10 cellular contexts compared by ENCODE assay signal in the genomic region with DNA sequence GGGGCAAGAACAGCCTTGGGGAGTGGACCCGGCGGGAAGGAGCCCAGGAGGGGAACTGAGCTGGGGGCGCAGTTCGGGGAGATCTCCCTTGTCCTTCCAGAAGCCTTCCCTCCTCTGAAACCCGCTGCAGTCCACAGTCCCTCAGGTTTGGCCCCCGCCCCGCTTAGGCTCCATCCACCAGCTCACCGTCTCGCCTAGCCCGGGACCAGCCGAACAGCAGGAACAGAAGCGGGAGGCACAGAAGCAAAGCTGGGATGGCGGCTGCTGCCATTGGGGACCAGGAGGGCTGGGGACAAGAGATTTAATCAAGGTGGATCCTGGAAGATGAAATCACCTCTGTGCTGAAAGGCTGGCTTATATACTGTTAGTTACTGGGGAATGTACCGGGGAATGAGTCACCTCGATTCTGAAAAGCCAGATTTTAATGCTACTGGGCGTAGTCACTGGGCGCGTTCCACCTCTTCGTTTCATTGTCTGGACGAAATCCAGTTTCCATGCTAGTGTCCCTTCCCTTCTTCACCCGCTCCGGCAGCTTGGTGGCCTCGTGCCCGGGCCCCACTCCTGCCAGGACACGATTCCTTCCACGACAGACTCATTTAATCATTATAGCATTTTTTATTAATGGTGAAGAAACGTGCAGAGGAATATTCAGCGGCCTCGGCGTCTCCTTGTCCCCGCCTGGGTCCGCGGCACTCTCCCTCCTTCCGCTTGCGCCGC. TPM values are rescaled to one million over a fixed set of nuclear protein-coding genes. Genes with fewer than 3 reads are reported as not detected.
DNase-seq lines count a peak whose midpoint lies in the region; ATAC-seq and TF ChIP-seq lines count a peak whose summit lies in the region.
"Had no signal": no experiment of that assay in that cellular context is flagged by ENCODE, and none has a peak within 500 bp of the region (broad histone marks: within the 10 kb centered on the region; RNA-seq: fewer than 3 reads in every experiment).

A gene with protein sequence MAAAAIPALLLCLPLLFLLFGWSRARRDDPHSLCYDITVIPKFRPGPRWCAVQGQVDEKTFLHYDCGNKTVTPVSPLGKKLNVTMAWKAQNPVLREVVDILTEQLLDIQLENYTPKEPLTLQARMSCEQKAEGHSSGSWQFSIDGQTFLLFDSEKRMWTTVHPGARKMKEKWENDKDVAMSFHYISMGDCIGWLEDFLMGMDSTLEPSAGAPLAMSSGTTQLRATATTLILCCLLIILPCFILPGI (minus strand): TSS at position 332 of the 717 bp plus-strand sequence. CDS start 61 bp downstream, at position 271.

- intact Hi-C loops in heart right ventricle (cut with DNase I): loop anchor here in 1 of 10 donors (10.0 kb wide), 1 partner anchor 201 kb away; no protein-coding TSS in a partner anchor

- H3K4me3 ChIP-seq in WI38 (ENCODE audit: low read depth, low read length): peak within 1 kb of the TSS; percentile 45
- H3K4me3 ChIP-seq in heart right ventricle: peak within 1 kb of the TSS in 9 of 10 donors; percentile 10 to 39 (median 30)
- H3K4me3 ChIP-seq: BLaER1 had no signal

- TF ChIP-seq CTCF in WI38 (IDR thresholded peaks at IDR 0.05; ENCODE audit: low read depth, low read length) (no peak), heart right ventricle (IDR thresholded peaks at IDR 0.05) (no peak)

- POLR2A ChIA-PET in HEK293T (lab: Yijun Ruan, JAX): no interaction called here

- peak in 6 of 8 donors; percentile 40 to 77 (median 54) for ATAC-seq in heart right ventricle
- ATAC-seq in stimulated activated memory B cell treated with anti-CD40 and anti-IgM and Interleukin-4, amounts not matched to agents 10 μg/mL and 1 μg/mL and 100 μg/mL, for 72 hours: peak; percentile 56
- ATAC-seq in HG03108 (IDR thresholded peaks at IDR 0.05; ENCODE audit: unreplicated experiment): no peak
- no peak for ATAC-seq in GM18861 (IDR thresholded peaks at IDR 0.05; ENCODE audit: unreplicated experiment)

- H3K4me1 Mint-ChIP-seq in stimulated activated memory B cell treated with anti-CD40 and anti-IgM and Interleukin-4, amounts not matched to agents 10 μg/mL and 1 μg/mL and 100 μg/mL, for 72 hours: peaks cover 51% of the 10 kb centered on the region

- peak within 1 kb of the TSS; percentile 54 for H3K4me3 Mint-ChIP-seq in stimulated activated memory B cell treated with anti-CD40 and anti-IgM and Interleukin-4, amounts not matched to agents 10 μg/mL and 1 μg/mL and 100 μg/mL, for 72 hours

- CTCF ChIA-PET in HEK293T (lab: Yijun Ruan, JAX): interaction anchor here (1.1 kb wide), 1 partner anchor 18 kb away, joined by 4 read pairs; no protein-coding TSS in a partner anchor

- peaks cover 0 to 14% (median 11%) of the 10 kb centered on the region in 9 donors for H3K4me1 ChIP-seq in heart right ventricle

- H3K9me3 ChIP-seq in heart right ventricle: no peaks in the 10 kb centered on the region
- H3K9me3 ChIP-seq: BLaER1 had no signal

- H3K27me3 ChIP-seq in heart right ventricle: peaks cover 0 to 66% (median 51%) of the 10 kb centered on the region in 7 donors

- peak; percentile 36 for DNase-seq in NCI-H146 (lab: John Stamatoyannopoulos, UW)
- no peak for DNase-seq in NCI-H146 treated with DMSO at 0.1 percent for 48 hours (lab: John Stamatoyannopoulos, UW; ENCODE audit: unreplicated experiment)
- peak; percentile 25 to 41 for DNase-seq in heart right ventricle
- DNase-seq in HEK293T (ENCODE audit: extremely low spot score): no peak

- 3% methylated on average over 36 of the region's 36 CpGs for WGBS in heart right ventricle, 2 donors

- peaks cover 50% of the 10 kb centered on the region for H3K27me3 Mint-ChIP-seq in stimulated activated memory B cell treated with anti-CD40 and anti-IgM and Interleukin-4, amounts not matched to agents 10 μg/mL and 1 μg/mL and 100 μg/mL, for 72 hours

- H3K27ac ChIP-seq in heart right ventricle: no peak within 1 kb of the TSS
- H3K27ac ChIP-seq: BLaER1 had no signal

- H3K9me3 Mint-ChIP-seq in stimulated activated memory B cell treated with anti-CD40 and anti-IgM and Interleukin-4, amounts not matched to agents 10 μg/mL and 1 μg/mL and 100 μg/mL, for 72 hours: no peaks in the 10 kb centered on the region

- H3K36me3 Mint-ChIP-seq in stimulated activated memory B cell treated with anti-CD40 and anti-IgM and Interleukin-4, amounts not matched to agents 10 μg/mL and 1 μg/mL and 100 μg/mL, for 72 hours: no peaks in the 10 kb centered on the region

- no peaks in the 10 kb centered on the region for H3K36me3 ChIP-seq in heart right ventricle
- H3K36me3 ChIP-seq: BLaER1 had no signal

- H3K27ac Mint-ChIP-seq in stimulated activated memory B cell treated with anti-CD40 and anti-IgM and Interleukin-4, amounts not matched to agents 10 μg/mL and 1 μg/mL and 100 μg/mL, for 72 hours: no peak within 1 kb of the TSS

TF ChIP-seq in HEK293T, 16 proteins besides CTCF, POLR2A, EP300 and RAD21:
- TF ChIP-seq LEF1 (IDR thresholded peaks at IDR 0.05; ENCODE audit: borderline replicate concordance) (no peak), ARNT (IDR thresholded peaks at IDR 0.05) (no peak), NFRKB (IDR thresholded peaks at IDR 0.05) (no peak), L3MBTL2 (conservative IDR thresholded peaks at IDR 0.05) (no peak)
TF ChIP-seq in HEK293T: peak in this region for 0.

RNA-seq across cellular contexts. Expression of the gene that starts here (rescaled TPM):
- total RNA-seq in heart right ventricle: not detected
- under 1 TPM in 1 of 2 donors, not detected in 1; 0.03 TPM for polyA plus RNA-seq in heart right ventricle
- total RNA-seq: osteocyte had no signal

Comparison
In these comparisons a context has a peak if more than half of its experiments do, and no peak if none do; other contexts are left out.
1. Peak in DNase-seq, ATAC-seq and H3K4me3 ChIP-seq in heart right ventricle; RNA of the gene not detected or under 1 TPM.